Comparison of ENCODE assay signal across 31 cellular contexts in genomic region chr1:158983235-158983634, GRCh38. TPM values are rescaled to one million over a fixed set of nuclear protein-coding genes. Genes with fewer than 3 reads are reported as not detected.
"Had no signal": no experiment of that assay in that cellular context is flagged by ENCODE, and none has a peak within 500 bp of the region (broad histone marks: within the 10 kb centered on the region; RNA-seq: fewer than 3 reads in every experiment).

No MANE protein-coding gene starts in this region.

- H3K4me3 ChIP-seq: ascending aorta, cardiac muscle cell had no signal

- H3K9me3 ChIP-seq: ascending aorta had no signal

- ATAC-seq: activated CD8-positive, alpha-beta T cell treated with anti-CD3 and anti-CD28 coated beads for 36 hours; activated naive CD8-positive, alpha-beta T cell treated with anti-CD3 and anti-CD28 coated beads, Interleukin-2, amount 50 U/mL, for 24 hours; activated T-cell treated with anti-CD3 and anti-CD28 coated beads, Interleukin-2, amount 50 U/mL, for 4 hours; activated T-cell treated with anti-CD3 and anti-CD28 coated beads, Interleukin-2, amount 50 U/mL, for 72 hours; activated T-helper 17 cell treated with anti-CD3 and anti-CD28 coated beads, Interleukin-2, amount 50 U/mL, for 72 hours had no signal

- H3K36me3 ChIP-seq: ascending aorta, cardiac muscle cell had no signal

- DNase-seq: activated B cell treated with CpG ODN at 0.5 μM for 24 hours; activated CD4-positive, alpha-beta memory T cell treated with anti-CD3 and anti-CD28 coated beads for 36 hours; activated CD4-positive, alpha-beta T cell treated with anti-CD3 and anti-CD28 coated beads for 4 hours; activated CD4-positive, alpha-beta T cell treated with anti-CD3 and anti-CD28 coated beads, Interleukin-2, amount 10 ng/mL, durations not matched to agents 24 days and 14 days; activated CD4-positive, alpha-beta T cell treated with anti-CD3 and anti-CD28 coated beads, Interleukin-2, amount 50 U/mL, for 1 hour; activated CD4-positive, alpha-beta T cell treated with anti-CD3 and anti-CD28 coated beads, Interleukin-2, amount 50 U/mL, for 4 hours; activated CD4-positive, CD25-positive, alpha-beta regulatory T cell treated with anti-CD3 and anti-CD28 coated beads, Interleukin-2, amount 50 U/mL, for 72 hours; activated CD8-positive, alpha-beta memory T cell treated with anti-CD3 and anti-CD28 coated beads, Interleukin-2, amount 50 U/mL, for 4 hours; activated CD8-positive, alpha-beta T cell treated with anti-CD3 and anti-CD28 coated beads for 36 hours; activated effector memory CD4-positive, alpha-beta T cell treated with Interleukin-2 at 50 U/mL for 16 hours; activated gamma-delta T cell; activated naive CD4-positive, alpha-beta T cell treated with anti-CD3 and anti-CD28 coated beads, Interleukin-2, amount 10 ng/mL, durations not matched to agents 7 days and 5 days; activated naive CD4-positive, alpha-beta T cell treated with Interleukin-2 at 50 U/mL for 16 hours; activated naive CD8-positive, alpha-beta T cell treated with anti-CD3 and anti-CD28 coated beads, Interleukin-2, amount 10 ng/mL, durations not matched to agents 7 days and 5 days; activated naive CD8-positive, alpha-beta T cell treated with anti-CD3 and anti-CD28 coated beads, Interleukin-2, amount 50 U/mL, for 24 hours; activated T-cell treated with anti-CD3 and anti-CD28 coated beads for 4 hours; activated T-cell treated with anti-CD3 and anti-CD28 coated beads, Interleukin-2, amount 50 U/mL, for 1 hour; activated T-cell treated with anti-CD3 and anti-CD28 coated beads, Interleukin-2, amount 50 U/mL, for 4 hours; activated T-cell treated with anti-CD3 and anti-CD28 coated beads, Interleukin-2, amount 50 U/mL, for 72 hours; amygdala; anterior cingulate cortex; caudate nucleus; cerebellar nuclear complex; T-helper 1 cell; T-helper 2 cell; T-helper 9 cell had no signal

- FAIRE-seq: bronchial epithelial cell had no signal

- H3K27ac ChIP-seq: ascending aorta, cardiac muscle cell, VCaP had no signal

- H3K4me1 ChIP-seq: ascending aorta had no signal

- H3K27me3 ChIP-seq: ascending aorta, cardiac muscle cell had no signal

RNA-seq across cellular contexts. Expression of gene PYHIN1, which starts 51.9 kb away (rescaled TPM):
- total RNA-seq: bronchial epithelial cell, cardiac muscle cell had no signal
- polyA plus RNA-seq: cardiac muscle cell had no signal
